Comparison of ENCODE assay signal across 18 cellular contexts in the genomic region with DNA sequence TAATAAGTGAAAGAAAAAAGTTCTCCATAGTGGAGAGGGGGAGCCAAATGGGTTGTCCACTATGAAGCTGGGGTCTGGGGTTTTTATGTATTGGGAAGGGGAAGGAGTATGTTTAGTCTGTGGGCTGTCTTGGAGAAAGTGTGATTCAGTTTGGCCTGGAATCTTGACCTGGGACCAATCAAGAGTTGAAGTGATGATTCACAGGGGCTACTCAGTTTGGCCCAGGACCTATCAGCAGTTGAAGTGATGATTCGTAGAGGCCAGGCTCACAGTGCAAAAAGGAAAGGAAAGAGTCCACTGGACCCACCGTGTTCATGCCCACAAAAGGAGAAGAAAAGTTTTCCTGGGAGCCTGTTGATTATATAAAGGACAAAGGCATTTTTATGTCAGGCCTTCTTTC. TPM values are rescaled to one million over a fixed set of nuclear protein-coding genes. Genes with fewer than 3 reads are reported as not detected.
A peak's percentile ranks its signal among the peaks of the same experiment; 100 is the strongest.
DNase-seq lines count a peak whose midpoint lies in the region; ATAC-seq and TF ChIP-seq lines count a peak whose summit lies in the region.
"Had no signal": no experiment of that assay in that cellular context is flagged by ENCODE, and none has a peak within 500 bp of the region (broad histone marks: within the 10 kb centered on the region; RNA-seq: fewer than 3 reads in every experiment).

No MANE protein-coding gene starts in this region.

- H3K27ac ChIP-seq in SJSA1 (peak overlapping the region; percentile 21; the same call in 1 of the 2 replicates), tibial artery (peak overlapping the region; percentile 6 to 43)

- TF ChIP-seq CTCF in tibial artery (IDR thresholded peaks at IDR 0.05): no peak

- no peaks in the 10 kb centered on the region for H3K36me3 ChIP-seq in SJSA1
- H3K36me3 ChIP-seq in tibial artery: no peaks in the 10 kb centered on the region
- H3K36me3 ChIP-seq: right atrium auricular region had no signal

- no peaks in the 10 kb centered on the region for H3K27me3 ChIP-seq in SJSA1 (replicated peaks)
- no peaks in the 10 kb centered on the region for H3K27me3 ChIP-seq in tibial artery
- H3K27me3 ChIP-seq: right atrium auricular region had no signal

- peaks cover 11% of the 10 kb centered on the region for H3K4me1 ChIP-seq in SJSA1 (replicated peaks)
- peaks cover 0 to 12% (median 0%) of the 10 kb centered on the region in 4 donors for H3K4me1 ChIP-seq in tibial artery
- H3K4me1 ChIP-seq: right atrium auricular region had no signal

- ATAC-seq in Right ventricle myocardium inferior: peak; percentile 26
- no peak for ATAC-seq in Right ventricle myocardium superior (ENCODE audit: poor library complexity)
- no peak for ATAC-seq in HG02798 (IDR thresholded peaks at IDR 0.05; ENCODE audit: poor library complexity, unreplicated experiment)
- ATAC-seq: activated CD8-positive, alpha-beta T cell treated with anti-CD3 and anti-CD28 coated beads for 36 hours; natural killer cell treated with Interleukin-12 subunit alpha and Interleukin-12 subunit beta and Interleukin-15 and Interleukin-18, amount 100 ng/mL, for 72 hours had no signal

- DNase-seq in Right ventricle myocardium inferior (ENCODE audit: missing footprints) (no peak), Right ventricle myocardium superior (no peak), SJSA1 (ENCODE audit: low read depth in 1 of 2, low spot score in 2 of 2) (no peak), glomerular visceral epithelial cell (ENCODE audit: extremely low spot score) (peak; percentile 48), tibial artery (no peak), head of caudate nucleus (no peak), germinal center (ENCODE audit: low spot score) (no peak)
- DNase-seq: activated CD8-positive, alpha-beta T cell treated with anti-CD3 and anti-CD28 coated beads for 36 hours; glutamatergic neuron; Kasumi-1; left colon; NCI-H187 treated with DMSO at 0.1 percent for 48 hours; NCI-H69; SHP77 treated with DMSO at 0.1 percent for 48 hours; stimulated activated CD4-positive, alpha-beta T cell treated with anti-CD3 and anti-CD28 coated beads, Interleukin-4, amount 100 ng/mL, for 1 hour had no signal

- intact Hi-C loops in Right ventricle myocardium inferior (cut with DNase I): no loop called here
- intact Hi-C loops in Right ventricle myocardium superior (cut with DNase I): no loop called here
- intact Hi-C loops in tibial artery (cut with DNase I; ENCODE audit: low total_unique reads): no loop called here
- intact Hi-C loops in head of caudate nucleus (cut with DNase I): no loop called here

- H3K9me3 ChIP-seq in SJSA1 (replicated peaks) (no peaks in the 10 kb centered on the region), tibial artery (no peaks in the 10 kb centered on the region)

- H3K4me3 ChIP-seq in SJSA1 (no peak overlapping the region), tibial artery (no peak overlapping the region)
- H3K4me3 ChIP-seq: right atrium auricular region had no signal

RNA-seq across cellular contexts. Expression of a gene that starts 47.3 kb away (rescaled TPM):
- total RNA-seq in Right ventricle myocardium inferior: 33.9 TPM
- 28.0 TPM for total RNA-seq in Right ventricle myocardium superior
- 0.50 and 1.7 TPM in 2 replicates for total RNA-seq in SJSA1 (2014; rRNA removed; shearing (Covaris generic))

Comparison
In these comparisons a context has a peak if more than half of its experiments do, and no peak if none do; other contexts are left out.
1. RNA of a gene that starts 47.3 kb away (total RNA-seq): 33.9 TPM in Right ventricle myocardium inferior (single experiment) and 28.0 TPM in Right ventricle myocardium superior (single experiment); 0.50 to 1.7 TPM in SJSA1; every median in the first group is over 10 times any median in the second.